1 cellular context compared by ENCODE assay signal in genomic region chr2:188456114-188456909, GRCh38.
TF ChIP-seq lines count a peak whose summit lies in the region.

No MANE protein-coding gene starts in this region.

TF ChIP-seq in GM12878, 131 proteins besides CTCF, POLR2A, EP300 and RAD21 (continued from another document):
- no peak for TF ChIP-seq PKNOX1 (IDR thresholded peaks at IDR 0.05)
- TF ChIP-seq RCOR1 (conservative IDR thresholded peaks at IDR 0.05; ENCODE audit: low read depth, low read length): no peak
- no peak for TF ChIP-seq ATF2 (IDR thresholded peaks at IDR 0.05; ENCODE audit: low read length)
- no peak for TF ChIP-seq CEBPB (IDR thresholded peaks at IDR 0.05; ENCODE audit: borderline replicate concordance in 1 of 2, low read depth in 2 of 2, low read length in 2 of 2)
- TF ChIP-seq ESRRA (IDR thresholded peaks at IDR 0.05; ENCODE audit: low read length): no peak
- TF ChIP-seq, protein P1, sequence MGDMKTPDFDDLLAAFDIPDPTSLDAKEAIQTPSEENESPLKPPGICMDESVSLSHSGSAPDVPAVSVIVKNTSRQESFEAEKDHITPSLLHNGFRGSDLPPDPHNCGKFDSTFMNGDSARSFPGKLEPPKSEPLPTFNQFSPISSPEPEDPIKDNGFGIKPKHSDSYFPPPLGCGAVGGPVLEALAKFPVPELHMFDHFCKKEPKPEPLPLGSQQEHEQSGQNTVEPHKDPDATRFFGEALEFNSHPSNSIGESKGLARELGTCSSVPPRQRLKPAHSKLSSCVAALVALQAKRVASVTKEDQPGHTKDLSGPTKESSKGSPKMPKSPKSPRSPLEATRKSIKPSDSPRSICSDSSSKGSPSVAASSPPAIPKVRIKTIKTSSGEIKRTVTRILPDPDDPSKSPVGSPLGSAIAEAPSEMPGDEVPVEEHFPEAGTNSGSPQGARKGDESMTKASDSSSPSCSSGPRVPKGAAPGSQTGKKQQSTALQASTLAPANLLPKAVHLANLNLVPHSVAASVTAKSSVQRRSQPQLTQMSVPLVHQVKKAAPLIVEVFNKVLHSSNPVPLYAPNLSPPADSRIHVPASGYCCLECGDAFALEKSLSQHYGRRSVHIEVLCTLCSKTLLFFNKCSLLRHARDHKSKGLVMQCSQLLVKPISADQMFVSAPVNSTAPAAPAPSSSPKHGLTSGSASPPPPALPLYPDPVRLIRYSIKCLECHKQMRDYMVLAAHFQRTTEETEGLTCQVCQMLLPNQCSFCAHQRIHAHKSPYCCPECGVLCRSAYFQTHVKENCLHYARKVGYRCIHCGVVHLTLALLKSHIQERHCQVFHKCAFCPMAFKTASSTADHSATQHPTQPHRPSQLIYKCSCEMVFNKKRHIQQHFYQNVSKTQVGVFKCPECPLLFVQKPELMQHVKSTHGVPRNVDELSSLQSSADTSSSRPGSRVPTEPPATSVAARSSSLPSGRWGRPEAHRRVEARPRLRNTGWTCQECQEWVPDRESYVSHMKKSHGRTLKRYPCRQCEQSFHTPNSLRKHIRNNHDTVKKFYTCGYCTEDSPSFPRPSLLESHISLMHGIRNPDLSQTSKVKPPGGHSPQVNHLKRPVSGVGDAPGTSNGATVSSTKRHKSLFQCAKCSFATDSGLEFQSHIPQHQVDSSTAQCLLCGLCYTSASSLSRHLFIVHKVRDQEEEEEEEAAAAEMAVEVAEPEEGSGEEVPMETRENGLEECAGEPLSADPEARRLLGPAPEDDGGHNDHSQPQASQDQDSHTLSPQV (IDR thresholded peaks at IDR 0.05): no peak
- no peak for TF ChIP-seq PAX8 (IDR thresholded peaks at IDR 0.05)
- TF ChIP-seq SUZ12 (IDR thresholded peaks at IDR 0.05; ENCODE audit: unreplicated experiment): no peak
TF ChIP-seq in GM12878: peak in this region for 0.
